12 cellular contexts compared by ENCODE assay signal in the genomic region with DNA sequence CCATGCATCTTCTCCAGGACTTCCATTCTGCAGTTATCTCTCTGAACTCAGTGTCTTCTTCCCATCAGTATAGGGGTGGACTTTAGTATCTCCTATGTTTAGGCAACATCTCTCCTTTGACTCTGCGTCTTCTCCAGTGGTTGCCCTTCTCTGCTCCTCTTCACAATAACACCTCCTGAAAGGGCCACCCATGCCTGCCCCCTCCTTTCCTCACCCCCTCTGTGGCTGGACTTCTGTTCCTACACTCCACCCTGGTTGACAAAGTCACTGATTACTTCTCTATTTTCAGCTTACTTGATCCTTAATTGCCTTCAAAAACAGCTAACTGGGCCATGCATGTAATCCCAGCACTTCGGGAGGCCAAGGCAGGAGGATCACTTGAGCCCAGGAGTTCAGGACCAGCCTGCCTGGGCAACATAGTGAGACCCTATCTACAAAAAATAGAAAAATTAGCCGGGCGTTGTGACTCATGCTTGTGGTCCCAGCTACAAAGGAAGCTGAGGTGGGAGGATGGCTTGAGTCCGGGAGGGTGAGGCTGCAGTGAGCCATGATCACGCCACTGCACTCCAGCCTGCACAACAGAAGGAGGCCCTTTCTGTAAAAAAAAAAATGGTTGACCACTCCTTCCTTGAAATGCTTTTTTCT. TPM values are rescaled to one million over a fixed set of nuclear protein-coding genes. Genes with fewer than 3 reads are reported as not detected.
A peak's percentile ranks its signal among the peaks of the same experiment; 100 is the strongest.
DNase-seq lines count a peak whose midpoint lies in the region; ATAC-seq and TF ChIP-seq lines count a peak whose summit lies in the region.
"Had no signal": no experiment of that assay in that cellular context is flagged by ENCODE, and none has a peak within 500 bp of the region (broad histone marks: within the 10 kb centered on the region; RNA-seq: fewer than 3 reads in every experiment).

No MANE protein-coding gene starts in this region.

- peak overlapping the region; percentile 70 for H3K27ac Mint-ChIP-seq in CD8-positive, alpha-beta T cell
- peak overlapping the region; percentile 75 for H3K27ac Mint-ChIP-seq in activated T-helper 17 cell treated with anti-CD3 and anti-CD28 coated beads, Interleukin-2, amount 50 U/mL, for 72 hours
- no peak overlapping the region for H3K27ac Mint-ChIP-seq in WTC11
- H3K27ac Mint-ChIP-seq: activated B cell treated with CpG ODN at 0.5 μM for 24 hours had no signal

- TF ChIP-seq CTCF in CD8-positive, alpha-beta T cell (IDR thresholded peaks at IDR 0.05), result no peak
- TF ChIP-seq CTCF in left lung (IDR thresholded peaks at IDR 0.05), result no peak
- TF ChIP-seq CTCF in WTC11 (IDR thresholded peaks at IDR 0.05), result no peak
- no peak for TF ChIP-seq CTCF in A673 (conservative IDR thresholded peaks at IDR 0.05; ENCODE audit: low read depth, low read length)

- peaks cover 33% of the 10 kb centered on the region for H3K36me3 ChIP-seq in CD8-positive, alpha-beta T cell (ENCODE audit: insufficient read depth, low read length)
- H3K36me3 ChIP-seq in left lung (peaks cover 0 to 88% of the 10 kb centered on the region in 2 donors), A673 (ENCODE audit: insufficient read depth, low read length, poor library complexity, severe bottlenecking) (no peaks in the 10 kb centered on the region)

- peak overlapping the region; percentile 52 for H3K4me3 Mint-ChIP-seq in CD8-positive, alpha-beta T cell
- peak overlapping the region; percentile 59 for H3K4me3 Mint-ChIP-seq in activated T-helper 17 cell treated with anti-CD3 and anti-CD28 coated beads, Interleukin-2, amount 50 U/mL, for 72 hours
- no peak overlapping the region for H3K4me3 Mint-ChIP-seq in WTC11
- H3K4me3 Mint-ChIP-seq: activated B cell treated with CpG ODN at 0.5 μM for 24 hours had no signal

- CTCF ChIA-PET in CD8-positive, alpha-beta T cell (lab: Charles Lee), result interaction anchor here (0.7 to 3.0 kb wide), 10 partner anchors 9 to 131 kb away, joined by 3 to 18 read pairs (median 4); no protein-coding TSS in a partner anchor
- CTCF ChIA-PET in WTC11 (lab: Charles Lee), result no interaction called here
- CTCF ChIA-PET in A673 (lab: Charles Lee), result no interaction called here

- H3K36me3 Mint-ChIP-seq in CD8-positive, alpha-beta T cell, result peaks cover 70% of the 10 kb centered on the region
- peaks cover 99% of the 10 kb centered on the region for H3K36me3 Mint-ChIP-seq in activated T-helper 17 cell treated with anti-CD3 and anti-CD28 coated beads, Interleukin-2, amount 50 U/mL, for 72 hours (ENCODE audit: low read depth)
- no peaks in the 10 kb centered on the region for H3K36me3 Mint-ChIP-seq in WTC11

- peaks cover 41% of the 10 kb centered on the region for H3K4me1 Mint-ChIP-seq in CD8-positive, alpha-beta T cell (ENCODE audit: low read depth)
- peaks cover 32% of the 10 kb centered on the region for H3K4me1 Mint-ChIP-seq in activated T-helper 17 cell treated with anti-CD3 and anti-CD28 coated beads, Interleukin-2, amount 50 U/mL, for 72 hours
- H3K4me1 Mint-ChIP-seq in WTC11, result peaks cover 4% of the 10 kb centered on the region

- no peak overlapping the region for H3K27ac ChIP-seq in CD8-positive, alpha-beta T cell (ENCODE audit: low read depth, low read length)
- H3K27ac ChIP-seq in left lung, result peak overlapping the region in 1 of 2 donors; percentile 59
- H3K27ac ChIP-seq in A673 (ENCODE audit: low read depth, low read length, poor library complexity, severe bottlenecking), result no peak overlapping the region

- H3K9me3 Mint-ChIP-seq in CD8-positive, alpha-beta T cell, result no peaks in the 10 kb centered on the region
- H3K9me3 Mint-ChIP-seq in activated T-helper 17 cell treated with anti-CD3 and anti-CD28 coated beads, Interleukin-2, amount 50 U/mL, for 72 hours, result no peaks in the 10 kb centered on the region
- no peaks in the 10 kb centered on the region for H3K9me3 Mint-ChIP-seq in WTC11
- H3K9me3 Mint-ChIP-seq: activated B cell treated with CpG ODN at 0.5 μM for 24 hours had no signal

- H3K9me3 ChIP-seq in CD8-positive, alpha-beta T cell (ENCODE audit: low read length), result no peaks in the 10 kb centered on the region
- H3K9me3 ChIP-seq in left lung, result no peaks in the 10 kb centered on the region
- no peaks in the 10 kb centered on the region for H3K9me3 ChIP-seq in A673 (ENCODE audit: low read depth, low read length, poor library complexity, severe bottlenecking)

- no peak overlapping the region for H3K4me3 ChIP-seq in CD8-positive, alpha-beta T cell (ENCODE audit: low read depth, low read length)
- H3K4me3 ChIP-seq in left lung (no peak overlapping the region), A673 (ENCODE audit: low read depth, low read length, poor library complexity, severe bottlenecking) (no peak overlapping the region)

- intact Hi-C loops in CD8-positive, alpha-beta T cell (cut with DNase I, micrococcal nuclease), result no loop called here
- intact Hi-C loops in left lung (cut with DNase I), result no loop called here
- intact Hi-C loops in A673 (cut with micrococcal nuclease; ENCODE audit: unreplicated experiment), result no loop called here

- H3K4me1 ChIP-seq in CD8-positive, alpha-beta T cell (ENCODE audit: insufficient read depth, low read length), result peaks cover 17% of the 10 kb centered on the region
- H3K4me1 ChIP-seq in left lung (peaks cover 0 to 62% of the 10 kb centered on the region in 2 donors), A673 (ENCODE audit: insufficient read depth, low read length, poor library complexity, severe bottlenecking) (no peaks in the 10 kb centered on the region)

- ATAC-seq in CD8-positive, alpha-beta T cell, result peak; percentile 45
- ATAC-seq in activated T-helper 17 cell treated with anti-CD3 and anti-CD28 coated beads, Interleukin-2, amount 50 U/mL, for 72 hours (replicated peaks), result peak; percentile 81
- peak; percentile 38 for ATAC-seq in left lung
- ATAC-seq in WTC11, result no peak
- ATAC-seq in HG02759 (IDR thresholded peaks at IDR 0.05; ENCODE audit: unreplicated experiment), result no peak
- ATAC-seq in HG03135 (IDR thresholded peaks at IDR 0.05; ENCODE audit: unreplicated experiment), result no peak

- peak in 4 of 7 experiments; percentile 19 to 41 (median 38) for DNase-seq in CD8-positive, alpha-beta T cell
- DNase-seq in HT1080 (ENCODE audit: low read depth) (peak; percentile 93), left lung (peak in 1 of 2 donors; percentile 44), WTC11 (ENCODE audit: low spot score) (no peak), A673 (ENCODE audit: low spot score) (no peak)
- DNase-seq: activated B cell treated with CpG ODN at 0.5 μM for 24 hours, DMS53, NCI-H774, right cardiac atrium had no signal

- no TSS peak for BruUV-seq in A673 (replicated peaks; lab: Mats Ljungman, UMichigan)

- POLR2A ChIA-PET in CD8-positive, alpha-beta T cell (lab: Charles Lee), result interaction anchor here (1.2 to 1.4 kb wide), 2 partner anchors 20 to 115 kb away, joined by 3 to 6 read pairs; no protein-coding TSS in a partner anchor
- POLR2A ChIA-PET in WTC11 (lab: Charles Lee), result no interaction called here
- POLR2A ChIA-PET in A673 (lab: Charles Lee; ENCODE audit: low non-redundant PET), result no interaction called here

- no peaks in the 10 kb centered on the region for H3K27me3 ChIP-seq in CD8-positive, alpha-beta T cell (ENCODE audit: insufficient read depth, low read length)
- H3K27me3 ChIP-seq in left lung (no peaks in the 10 kb centered on the region), A673 (replicated peaks; ENCODE audit: insufficient read depth, low read depth, low read length, poor library complexity) (peaks cover 3% of the 10 kb centered on the region)

- H3K27me3 Mint-ChIP-seq in CD8-positive, alpha-beta T cell (ENCODE audit: low read depth), result no peaks in the 10 kb centered on the region
- H3K27me3 Mint-ChIP-seq in activated T-helper 17 cell treated with anti-CD3 and anti-CD28 coated beads, Interleukin-2, amount 50 U/mL, for 72 hours, result no peaks in the 10 kb centered on the region
- no peaks in the 10 kb centered on the region for H3K27me3 Mint-ChIP-seq in WTC11 (ENCODE audit: low read depth)
- H3K27me3 Mint-ChIP-seq: activated B cell treated with CpG ODN at 0.5 μM for 24 hours had no signal

TF ChIP-seq in WTC11, 78 proteins besides CTCF, POLR2A, EP300 and RAD21 (continues in another document):
- TF ChIP-seq, protein P1, sequence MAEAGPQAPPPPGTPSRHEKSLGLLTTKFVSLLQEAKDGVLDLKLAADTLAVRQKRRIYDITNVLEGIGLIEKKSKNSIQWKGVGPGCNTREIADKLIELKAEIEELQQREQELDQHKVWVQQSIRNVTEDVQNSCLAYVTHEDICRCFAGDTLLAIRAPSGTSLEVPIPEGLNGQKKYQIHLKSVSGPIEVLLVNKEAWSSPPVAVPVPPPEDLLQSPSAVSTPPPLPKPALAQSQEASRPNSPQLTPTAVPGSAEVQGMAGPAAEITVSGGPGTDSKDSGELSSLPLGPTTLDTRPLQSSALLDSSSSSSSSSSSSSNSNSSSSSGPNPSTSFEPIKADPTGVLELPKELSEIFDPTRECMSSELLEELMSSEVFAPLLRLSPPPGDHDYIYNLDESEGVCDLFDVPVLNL (CRISPR knock-in tag; IDR thresholded peaks at IDR 0.05; ENCODE audit: borderline replicate concordance, low read depth), result no peak
- TF ChIP-seq NR3C1 (CRISPR knock-in tag; conservative IDR thresholded peaks at IDR 0.05; ENCODE audit: low read depth), result no peak

RNA-seq across cellular contexts. Expression of a gene that starts 13.7 kb away (rescaled TPM):
- total RNA-seq in CD8-positive, alpha-beta T cell, result 100 to 1,000 TPM; 570 to 583 TPM
- 135 and 180 TPM in 2 replicates for total RNA-seq in HT1080 (2014; rRNA removed; shearing (Covaris generic))
- polyA plus RNA-seq in HT1080 (2015; cell fraction: cytosol; rRNA removed), result 232 and 250 TPM in 2 replicates
- polyA plus RNA-seq in HT1080 (2015; cell fraction: nucleus; rRNA removed), result 179 and 200 TPM in 2 replicates
- total RNA-seq in activated T-helper 17 cell treated with anti-CD3 and anti-CD28 coated beads, Interleukin-2, amount 50 U/mL, for 72 hours, result 100 to 1,000 TPM; 310 to 773 TPM
- total RNA-seq in left lung (100 to 1,000 TPM; 131 to 533 TPM), WTC11 (2021) (1.2 to 1.4 TPM (median 1.3 TPM) in 3 replicates), A673 (2021) (0.32 TPM in 1 of 2 replicates, not detected in the other)

RNA-seq across cellular contexts. Expression of a gene that starts 22.4 kb away (rescaled TPM):
- total RNA-seq in CD8-positive, alpha-beta T cell, result 10 to 100 TPM; 48.6 to 50.3 TPM
- total RNA-seq in HT1080 (2014; rRNA removed; shearing (Covaris generic)), result 19.2 and 47.5 TPM in 2 replicates
- polyA plus RNA-seq in HT1080 (2015; cell fraction: cytosol; rRNA removed), result 61.8 and 69.9 TPM in 2 replicates
- 45.4 and 52.2 TPM in 2 replicates for polyA plus RNA-seq in HT1080 (2015; cell fraction: nucleus; rRNA removed)
- total RNA-seq in activated T-helper 17 cell treated with anti-CD3 and anti-CD28 coated beads, Interleukin-2, amount 50 U/mL, for 72 hours, result 10 to 100 TPM; 43.7 to 56.9 TPM
- 10 to 100 TPM; 50.6 to 60.7 TPM for total RNA-seq in left lung
- 34.2 to 39.4 TPM (median 37.4 TPM) in 3 replicates for total RNA-seq in WTC11 (2021)
- total RNA-seq in A673 (2021), result 80.1 and 82.1 TPM in 2 replicates

Comparison
In these comparisons a context has a peak if more than half of its experiments do, and no peak if none do; other contexts are left out.
1. ATAC-seq: peak in CD8-positive, alpha-beta T cell (single experiment), activated T-helper 17 cell treated with anti-CD3 and anti-CD28 coated beads, Interleukin-2, amount 50 U/mL, for 72 hours (single experiment) and left lung (single experiment); none in WTC11 (single experiment), HG02759 (single experiment) and HG03135 (single experiment).
2. DNase-seq: peak in CD8-positive, alpha-beta T cell (4 of 7) and HT1080 (single experiment); none in WTC11 (single experiment) and A673 (single experiment).
3. RNA of a gene that starts 13.7 kb away (total RNA-seq): 310 to 773 TPM in activated T-helper 17 cell treated with anti-CD3 and anti-CD28 coated beads, Interleukin-2, amount 50 U/mL, for 72 hours, 570 to 583 TPM in CD8-positive, alpha-beta T cell, 131 to 533 TPM in left lung and 135 to 180 TPM in HT1080; 1.2 to 1.4 TPM in WTC11 and 0.32 TPM in A673; every median in the first group is over 10 times any median in the second.